In the genomic region with DNA sequence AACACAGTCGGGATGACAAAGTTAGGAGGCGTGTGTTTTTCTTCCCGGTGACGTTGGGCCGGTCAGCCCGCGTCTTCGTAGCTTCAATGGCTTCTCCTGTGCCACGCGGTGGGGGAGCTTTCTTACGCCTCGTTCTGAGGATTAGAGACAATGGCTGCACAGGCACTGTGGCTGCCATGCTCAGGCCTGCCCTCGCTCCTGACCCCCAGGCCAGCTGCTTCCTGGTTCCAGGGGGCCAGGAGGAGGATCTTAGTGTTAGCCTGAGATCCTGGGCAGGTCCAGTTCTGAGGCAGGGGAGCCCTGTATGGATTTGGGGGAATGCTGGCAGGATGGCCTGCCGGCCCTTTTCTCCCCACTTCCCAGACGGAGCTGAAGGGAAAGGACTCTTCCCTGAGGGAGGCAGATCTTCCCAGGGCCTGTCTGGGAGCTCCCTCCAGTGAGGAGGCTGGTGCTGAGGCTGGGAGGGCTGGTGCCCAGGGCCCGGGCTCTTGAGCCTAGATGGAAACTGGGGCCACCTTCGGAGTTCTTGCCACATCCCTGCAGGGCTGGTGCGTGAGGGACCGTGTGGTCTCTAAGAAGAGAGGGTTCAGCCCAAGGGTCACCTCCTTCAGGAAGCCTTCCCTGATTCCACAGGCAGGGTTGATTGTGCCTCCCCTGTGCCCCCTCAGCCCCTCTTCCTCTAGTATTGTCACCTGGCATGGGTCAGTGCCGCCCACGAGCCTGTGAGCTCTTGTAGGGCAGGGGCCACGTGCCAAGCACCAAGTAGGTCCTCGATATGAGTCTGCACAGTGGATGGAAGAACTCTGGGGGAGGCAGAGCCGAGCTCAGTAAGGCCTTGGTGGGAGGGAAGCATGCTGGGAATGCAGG, we compare ENCODE assay signal across 21 cellular contexts.
DNase-seq lines count a peak whose midpoint lies in the region; ATAC-seq, FAIRE-seq and TF ChIP-seq lines count a peak whose summit lies in the region.
"Had no signal": no experiment of that assay in that cellular context is flagged by ENCODE, and none has a peak within 500 bp of the region (broad histone marks: within the 10 kb centered on the region; RNA-seq: fewer than 3 reads in every experiment).

No MANE protein-coding gene starts in this region.

- no peak for ATAC-seq in stimulated activated effector memory CD8-positive, alpha-beta T cell treated with anti-CD3 and anti-CD28 coated beads, Interleukin-12 subunit alpha, Interleukin-12 subunit beta, amount 100 ng/mL, for 72 hours
- ATAC-seq in HG03159 (IDR thresholded peaks at IDR 0.05; ENCODE audit: unreplicated experiment), result no peak
- no peak for ATAC-seq in GM19455 (IDR thresholded peaks at IDR 0.05; ENCODE audit: unreplicated experiment)
- ATAC-seq in GM21825 (IDR thresholded peaks at IDR 0.05; ENCODE audit: unreplicated experiment), result no peak
- ATAC-seq: left lobe of liver had no signal

- TF ChIP-seq CTCF in OCI-LY3 (IDR thresholded peaks at IDR 0.05; ENCODE audit: low read depth, low read length) (no peak), endothelial cell of umbilical vein (IDR thresholded peaks at IDR 0.05; ENCODE audit: extremely low read depth in 1 of 2, insufficient read depth in 1 of 2, low read depth in 1 of 2, low read length in 2 of 2) (no peak)

- H3K9me3 ChIP-seq in BLaER1 treated with 17β-estradiol and CSF1 and Interleukin-3, amounts not matched to agents 10 nM and 100 nM (replicated peaks in 1 of 11), result no peaks in the 10 kb centered on the region
- H3K9me3 ChIP-seq in OCI-LY3 (ENCODE audit: insufficient read depth, low read length) (no peaks in the 10 kb centered on the region), endothelial cell of umbilical vein (replicated peaks; ENCODE audit: control insufficient read depth, insufficient read depth, low read length) (no peaks in the 10 kb centered on the region)
- H3K9me3 ChIP-seq: SJCRH30, vagina had no signal

- intact Hi-C loops in endothelial cell of umbilical vein (cut with micrococcal nuclease), result no loop called here

- H3K36me3 ChIP-seq in BLaER1 treated with 17β-estradiol and CSF1 and Interleukin-3, amounts not matched to agents 10 nM and 100 nM, result no peaks in the 10 kb centered on the region
- no peaks in the 10 kb centered on the region for H3K36me3 ChIP-seq in OCI-LY3 (replicated peaks; ENCODE audit: low read depth, low read length)
- no peaks in the 10 kb centered on the region for H3K36me3 ChIP-seq in endothelial cell of umbilical vein (ENCODE audit: control insufficient read depth in 2 of 2, extremely low read depth in 1 of 2, insufficient read depth in 2 of 2, low read length in 2 of 2)
- H3K36me3 ChIP-seq: SJCRH30, vagina had no signal

- peaks cover 84% of the 10 kb centered on the region for H3K4me1 Mint-ChIP-seq in stimulated activated effector memory CD8-positive, alpha-beta T cell treated with anti-CD3 and anti-CD28 coated beads, Interleukin-12 subunit alpha, Interleukin-12 subunit beta, amount 100 ng/mL, for 72 hours

- H3K79me2 ChIP-seq in OCI-LY3 (ENCODE audit: low read length) (no peaks in the 10 kb centered on the region), endothelial cell of umbilical vein (ENCODE audit: control insufficient read depth, insufficient read depth, low read length) (peaks cover 6% of the 10 kb centered on the region)

- CTCF ChIA-PET in endothelial cell of umbilical vein (lab: Charles Lee), result interaction anchor here (0.8 to 1.7 kb wide), 4 partner anchors 11 to 102 kb away, joined by 3 to 8 read pairs (median 4); a partner anchor contains a TSS

- H3K9me3 Mint-ChIP-seq in stimulated activated effector memory CD8-positive, alpha-beta T cell treated with anti-CD3 and anti-CD28 coated beads, Interleukin-12 subunit alpha, Interleukin-12 subunit beta, amount 100 ng/mL, for 72 hours, result no peaks in the 10 kb centered on the region
- H3K9me3 Mint-ChIP-seq: HFFc6, nephron progenitor cell had no signal

- peaks cover 37% of the 10 kb centered on the region for H3K36me3 Mint-ChIP-seq in stimulated activated effector memory CD8-positive, alpha-beta T cell treated with anti-CD3 and anti-CD28 coated beads, Interleukin-12 subunit alpha, Interleukin-12 subunit beta, amount 100 ng/mL, for 72 hours

- POLR2A ChIA-PET in endothelial cell of umbilical vein (lab: Charles Lee), result interaction anchor here (0.6 kb wide), 1 partner anchor 19 kb away, joined by 4 read pairs; no protein-coding TSS in a partner anchor

- H3K27me3 ChIP-seq in BLaER1 treated with 17β-estradiol and CSF1 and Interleukin-3, amounts not matched to agents 10 nM and 100 nM, result peaks cover 35 to 63% (median 55%) of the 10 kb centered on the region in 11 experiments
- H3K27me3 ChIP-seq in OCI-LY3 (ENCODE audit: low read depth, low read length), result no peaks in the 10 kb centered on the region
- no peaks in the 10 kb centered on the region for H3K27me3 ChIP-seq in endothelial cell of umbilical vein (ENCODE audit: control insufficient read depth in 2 of 2, insufficient read depth in 2 of 2, low read length in 2 of 2)
- H3K27me3 ChIP-seq: SJCRH30, vagina had no signal

- H3K4me3 Mint-ChIP-seq in stimulated activated effector memory CD8-positive, alpha-beta T cell treated with anti-CD3 and anti-CD28 coated beads, Interleukin-12 subunit alpha, Interleukin-12 subunit beta, amount 100 ng/mL, for 72 hours, result no peak overlapping the region
- H3K4me3 Mint-ChIP-seq: HFFc6; nephron progenitor cell; T-helper 1 cell treated with Interleukin-12 subunit alpha and Interleukin-12 subunit beta and Interleukin-4 antibody, amounts not matched to agents 30 μg/mL and 1 μg/mL, for 36 hours had no signal

- H3K9ac ChIP-seq in BLaER1 treated with 17β-estradiol and CSF1 and Interleukin-3, amounts not matched to agents 10 nM and 100 nM, result peak overlapping the region in 1 of 11 experiments; percentile 15; a peak in 1 of 22 replicates
- H3K9ac ChIP-seq in OCI-LY3 (ENCODE audit: low read length) (no peak overlapping the region; the same call in 1 of the 2 replicates), endothelial cell of umbilical vein (replicated peaks; ENCODE audit: extremely low read depth, insufficient read depth, low read length) (no peak overlapping the region)

- FAIRE-seq in endothelial cell of umbilical vein (lab: Jason Lieb, UNC), result no peak

- BruUV-seq in endothelial cell of umbilical vein (replicated peaks; lab: Mats Ljungman, UMichigan), result no TSS peak

- DNase-seq in endothelial cell of umbilical vein (ENCODE audit: low read depth, low spot score), result peak; percentile 58
- no peak for DNase-seq in stimulated activated effector memory CD8-positive, alpha-beta T cell treated with anti-CD3 and anti-CD28 coated beads, Interleukin-12 subunit alpha, Interleukin-12 subunit beta, amount 100 ng/mL, for 72 hours (ENCODE audit: low spot score in 2 of 2)
- DNase-seq: activated CD4-positive, alpha-beta T cell treated with anti-CD3 and anti-CD28 coated beads, Interleukin-2, amount 50 U/mL, for 48 hours; activated effector memory CD4-positive, alpha-beta T cell treated with anti-CD3 and anti-CD28 coated beads, Interleukin-2, amount 50 U/mL, for 16 hours; DMS79 treated with DMSO at 0.1 percent for 48 hours; HFFc6; midbrain; NCI-H1048; NCI-H187 treated with DMSO at 0.1 percent for 48 hours; nephron progenitor cell; PC-9; SJCRH30 had no signal

- no peak for TF ChIP-seq POLR2A in endothelial cell of umbilical vein (IDR thresholded peaks at IDR 0.05; ENCODE audit: low read depth, low read length)

- peak overlapping the region; percentile 23 for H3K27ac Mint-ChIP-seq in stimulated activated effector memory CD8-positive, alpha-beta T cell treated with anti-CD3 and anti-CD28 coated beads, Interleukin-12 subunit alpha, Interleukin-12 subunit beta, amount 100 ng/mL, for 72 hours
- H3K27ac Mint-ChIP-seq: HFFc6; nephron progenitor cell; T-helper 1 cell treated with Interleukin-12 subunit alpha and Interleukin-12 subunit beta and Interleukin-4 antibody, amounts not matched to agents 30 μg/mL and 1 μg/mL, for 36 hours had no signal

- no peaks in the 10 kb centered on the region for H3K9me1 ChIP-seq in endothelial cell of umbilical vein (replicated peaks; ENCODE audit: control insufficient read depth, extremely low read depth, insufficient read depth, low read length)

- H3K4me2 ChIP-seq in BLaER1 treated with 17β-estradiol and CSF1 and Interleukin-3, amounts not matched to agents 10 nM and 100 nM, result peak overlapping the region; percentile 16 to 93 (median 89); a peak in 19 of 22 replicates
- H3K4me2 ChIP-seq in OCI-LY3 (ENCODE audit: low read length) (peak overlapping the region; percentile 55), endothelial cell of umbilical vein (ENCODE audit: insufficient read depth, low read length) (no peak overlapping the region)
- H3K4me2 ChIP-seq: PC-9 had no signal

- H3K4me3 ChIP-seq in BLaER1 treated with 17β-estradiol and CSF1 and Interleukin-3, amounts not matched to agents 10 nM and 100 nM, result no peak overlapping the region
- H3K4me3 ChIP-seq in OCI-LY3 (ENCODE audit: low read length) (no peak overlapping the region), endothelial cell of umbilical vein (replicated peaks in 1 of 3; ENCODE audit: insufficient read depth in 1 of 3, low read depth in 1 of 3, low read length in 3 of 3) (no peak overlapping the region)
- H3K4me3 ChIP-seq: PC-9, SJCRH30, vagina had no signal

- peak overlapping the region in 4 of 11 experiments; percentile 17 to 94 (median 92); a peak in 4 of 22 replicates for H3K27ac ChIP-seq in BLaER1 treated with 17β-estradiol and CSF1 and Interleukin-3, amounts not matched to agents 10 nM and 100 nM
- H3K27ac ChIP-seq in OCI-LY3 (ENCODE audit: low read length) (no peak overlapping the region), endothelial cell of umbilical vein (ENCODE audit: insufficient read depth, low read depth, low read length) (no peak overlapping the region)
- H3K27ac ChIP-seq: epithelial cell of prostate, PC-9, SJCRH30, vagina had no signal

- peaks cover 47 to 86% (median 73%) of the 10 kb centered on the region in 10 experiments for H3K4me1 ChIP-seq in BLaER1 treated with 17β-estradiol and CSF1 and Interleukin-3, amounts not matched to agents 10 nM and 100 nM
- H3K4me1 ChIP-seq in OCI-LY3 (ENCODE audit: low read length) (peaks cover 64% of the 10 kb centered on the region), endothelial cell of umbilical vein (ENCODE audit: control insufficient read depth, extremely low read depth, insufficient read depth, low read length) (peaks cover 36% of the 10 kb centered on the region)

- dilution Hi-C loops in endothelial cell of umbilical vein (cut with MboI; ENCODE audit: extremely low pct_ligation_motif_present, low sequenced_read_pairs), result no loop called here

- peaks cover 0 to 74% (median 14%) of the 10 kb centered on the region in 11 experiments; a peak in 18 of 22 replicates for H4K20me1 ChIP-seq in BLaER1 treated with 17β-estradiol and CSF1 and Interleukin-3, amounts not matched to agents 10 nM and 100 nM
- H4K20me1 ChIP-seq in OCI-LY3 (ENCODE audit: insufficient read depth, low read length) (0 out of 2 replicates have a peak, but pooled peaks cover 3% of the 10 kb centered on the region), endothelial cell of umbilical vein (replicated peaks; ENCODE audit: control insufficient read depth, extremely low read depth, insufficient read depth, low read length) (no peaks in the 10 kb centered on the region)

- H2AFZ ChIP-seq in OCI-LY3 (ENCODE audit: low read depth, low read length) (no peak overlapping the region), endothelial cell of umbilical vein (ENCODE audit: low read depth, low read length) (no peak overlapping the region)
- H2AFZ ChIP-seq: PC-9 had no signal
